ENCODE assay signal across 7 cellular contexts in genomic region chr4:139416073-139416673, GRCh38. TPM values are rescaled to one million over a fixed set of nuclear protein-coding genes. Genes with fewer than 3 reads are reported as not detected.
DNase-seq lines count a peak whose midpoint lies in the region; ATAC-seq and TF ChIP-seq lines count a peak whose summit lies in the region.

No MANE protein-coding gene starts in this region.

- H3K4me3 ChIP-seq in GM23338 (no peak overlapping the region), epithelial cell of proximal tubule (ENCODE audit: low read depth, low read length) (no peak overlapping the region)

- H3K4me1 Mint-ChIP-seq in GM23338 (no peaks in the 10 kb centered on the region), neural crest cell (no peaks in the 10 kb centered on the region)

- peaks cover 6% of the 10 kb centered on the region; the same call in 1 of the 2 replicates for H3K36me3 ChIP-seq in GM23338 (ENCODE audit: insufficient read depth)

- H3K27ac ChIP-seq in GM23338 (ENCODE audit: low read depth), result no peak overlapping the region

- no peak overlapping the region for H2AFZ ChIP-seq in GM23338

- H3F3A ChIP-seq in GM23338 (replicated peaks; ENCODE audit: low read depth), result no peaks in the 10 kb centered on the region

- H3K27ac Mint-ChIP-seq in GM23338 (no peak overlapping the region), neural crest cell (ENCODE audit: unreplicated experiment) (no peak overlapping the region)

- H4K20me1 ChIP-seq in GM23338 (replicated peaks; ENCODE audit: insufficient read depth), result no peaks in the 10 kb centered on the region

- H3K9me3 Mint-ChIP-seq in GM23338, result peaks cover 28% of the 10 kb centered on the region
- H3K9me3 Mint-ChIP-seq in neural crest cell, result peaks cover 22% of the 10 kb centered on the region

- no peaks in the 10 kb centered on the region for H3K4me1 ChIP-seq in GM23338 (ENCODE audit: insufficient read depth)

- no peak overlapping the region for H3K4me3 Mint-ChIP-seq in GM23338
- no peak overlapping the region for H3K4me3 Mint-ChIP-seq in neural crest cell

- peaks cover 31% of the 10 kb centered on the region for H3K36me3 Mint-ChIP-seq in GM23338 (ENCODE audit: low read depth)
- H3K36me3 Mint-ChIP-seq in neural crest cell (ENCODE audit: low read depth), result peaks cover 52% of the 10 kb centered on the region

- TF ChIP-seq CTCF in GM23338 (conservative IDR thresholded peaks at IDR 0.05; ENCODE audit: low read depth in 2 of 2), result peak; percentile 68 to 80
- peak; percentile 71 for TF ChIP-seq CTCF in epithelial cell of proximal tubule (conservative IDR thresholded peaks at IDR 0.05; ENCODE audit: low read depth, low read length)
- TF ChIP-seq CTCF in neural crest cell (conservative IDR thresholded peaks at IDR 0.05), result peak; percentile 81

- no peaks in the 10 kb centered on the region for H3K79me2 ChIP-seq in GM23338 (replicated peaks; ENCODE audit: insufficient read depth)

- H3K27me3 ChIP-seq in GM23338 (ENCODE audit: insufficient read depth), result no peaks in the 10 kb centered on the region

- H3K9me2 ChIP-seq in GM23338 (ENCODE audit: insufficient read depth), result no peaks in the 10 kb centered on the region

- H3K27me3 Mint-ChIP-seq in GM23338 (ENCODE audit: insufficient read depth, low read depth, poor library complexity) (no peaks in the 10 kb centered on the region), neural crest cell (ENCODE audit: low read depth) (no peaks in the 10 kb centered on the region)

- DNase-seq in D341Med (ENCODE audit: low spot score), result peak; percentile 49
- DNase-seq in GM23338 (ENCODE audit: low spot score), result peak; percentile 66
- peak; percentile 28 for DNase-seq in RPMI7951 (ENCODE audit: low read depth)
- peak; percentile 7 for DNase-seq in epithelial cell of proximal tubule (ENCODE audit: low read depth)
- peak; percentile 9 for DNase-seq in neural crest cell (ENCODE audit: low read depth, low spot score)
- no peak for DNase-seq in GM19238 (ENCODE audit: insufficient read length, low spot score)

- no peak overlapping the region for H3K4me2 ChIP-seq in GM23338

- no peak for ATAC-seq in GM23338
- ATAC-seq in GM19035 (IDR thresholded peaks at IDR 0.05; ENCODE audit: unreplicated experiment), result no peak

TF ChIP-seq in GM23338, 12 proteins besides CTCF, POLR2A, EP300 and RAD21:
- no peak for TF ChIP-seq EZH2phosphoT487 (IDR thresholded peaks at IDR 0.05; ENCODE audit: unreplicated experiment)
- TF ChIP-seq JUNB (IDR thresholded peaks at IDR 0.05; ENCODE audit: unreplicated experiment), result no peak
- TF ChIP-seq EZH2 (IDR thresholded peaks at IDR 0.05; ENCODE audit: low read depth, unreplicated experiment), result no peak
- no peak for TF ChIP-seq ZNF462 (CRISPR knock-in tag; IDR thresholded peaks at IDR 0.05)
- TF ChIP-seq ETS1 (IDR thresholded peaks at IDR 0.05), result no peak
- TF ChIP-seq ZNF331 (CRISPR knock-in tag; IDR thresholded peaks at IDR 0.05; ENCODE audit: low read depth), result no peak
- TF ChIP-seq REST (IDR thresholded peaks at IDR 0.05; ENCODE audit: unreplicated experiment), result no peak

RNA-seq across cellular contexts. Expression of gene RAB33B, which starts 37.7 kb away (rescaled TPM):
- 17.5 and 19.1 TPM in 2 replicates for total RNA-seq in GM23338 (2014; rRNA removed; shearing (Covaris generic))
- 9.9 TPM in 2 replicates for polyA plus RNA-seq in GM23338 (2016; fragmentation: Nextera tagmentation; extraction: Ambion mirVana)
- 8.2 and 9.3 TPM in 2 replicates for total RNA-seq in RPMI7951 (2014; rRNA removed; shearing (Covaris generic))
- total RNA-seq in epithelial cell of proximal tubule (3.9 and 5.9 TPM in 2 replicates), neural crest cell (6.5 and 7.0 TPM in 2 replicates)
